In the genomic region with DNA sequence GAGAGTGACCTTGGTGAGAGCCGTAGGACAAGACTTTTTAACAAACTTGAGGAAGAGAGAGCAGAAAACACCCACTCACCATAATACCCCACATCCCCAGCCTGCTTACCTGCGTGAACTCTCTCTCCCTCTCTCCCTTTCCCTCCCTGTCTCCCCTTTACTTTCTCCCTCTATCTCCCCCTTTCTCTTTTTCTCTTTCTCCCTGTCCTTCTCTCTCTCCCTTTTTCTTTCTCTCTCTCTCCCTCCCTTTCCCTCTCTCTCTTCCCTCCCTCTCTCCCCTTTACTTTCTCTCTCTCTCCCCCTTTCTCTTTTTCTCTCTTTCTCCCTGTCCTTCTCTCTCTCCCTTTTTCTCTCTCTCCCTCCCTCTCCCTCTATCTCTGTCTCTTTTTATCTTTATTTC, we compare ENCODE assay signal across 8 cellular contexts.
"Had no signal": no experiment of that assay in that cellular context is flagged by ENCODE, and none has a peak within 500 bp of the region (broad histone marks: within the 10 kb centered on the region; RNA-seq: fewer than 3 reads in every experiment).

No MANE protein-coding gene starts in this region.

- H3K4me3 Mint-ChIP-seq: GM23338, H9, HFFc6 had no signal

- DNase-seq: H9, HCEC 1CT, HFFc6, IMR-90, Kasumi-1, KG1 had no signal

- H3K4me1 Mint-ChIP-seq: GM23338 had no signal

- H3K4me3 ChIP-seq: GM23338, K562 had no signal

- ATAC-seq: GM23338, K562 had no signal

- H3K27ac Mint-ChIP-seq: GM23338, H9, HFFc6 had no signal
